In genomic region chr16:87827588-87827915, GRCh38 we compare ENCODE assay signal across 7 cellular contexts. TPM values are rescaled to one million over a fixed set of nuclear protein-coding genes. Genes with fewer than 3 reads are reported as not detected.
DNase-seq lines count a peak whose midpoint lies in the region; ATAC-seq, FAIRE-seq and TF ChIP-seq lines count a peak whose summit lies in the region.
"Not testable (repeated sequence)": the region's sequence is repeated elsewhere in the genome, so short reads cannot be mapped to it uniquely, and the experiment has no call there.

No MANE protein-coding gene starts in this region.

- peaks cover 25 to 73% (median 48%) of the 10 kb centered on the region in 11 experiments; a peak in 21 of 22 replicates for H4K20me1 ChIP-seq in BLaER1 treated with 17β-estradiol and CSF1 and Interleukin-3, amounts not matched to agents 10 nM and 100 nM
- H4K20me1 ChIP-seq in HCT116 (ENCODE audit: insufficient read depth): not testable (repeated sequence)
- H4K20me1 ChIP-seq in neural progenitor cell (ENCODE audit: low read depth): peaks cover 12% of the 10 kb centered on the region

- H3K9me3 ChIP-seq in BLaER1 treated with 17β-estradiol and CSF1 and Interleukin-3, amounts not matched to agents 10 nM and 100 nM (replicated peaks in 1 of 11); HCT116 (ENCODE audit: control insufficient read depth in 1 of 2, insufficient read depth in 1 of 2, low read depth in 1 of 2, low read length in 2 of 2); neural progenitor cell (ENCODE audit: low read depth): not testable (repeated sequence)

- H3K36me3 Mint-ChIP-seq in activated CD8-positive, alpha-beta T cell treated with anti-CD3 and anti-CD28 coated beads for 36 hours (ENCODE audit: low read depth): peaks cover 22% of the 10 kb centered on the region
- not testable (repeated sequence) for H3K36me3 Mint-ChIP-seq in activated naive CD4-positive, alpha-beta T cell treated with anti-CD3 and anti-CD28 coated beads, Interleukin-2, amount 50 U/mL, for 24 hours; neural progenitor cell

- H3K27ac ChIP-seq in BLaER1 treated with 17β-estradiol and CSF1 and Interleukin-3, amounts not matched to agents 10 nM and 100 nM; HCT116 (ENCODE audit: low read depth, low read length); neural progenitor cell: not testable (repeated sequence)
- H3K27ac ChIP-seq in RWPE1: peak overlapping the region; percentile 98

- not testable (repeated sequence) for H3K4me1 Mint-ChIP-seq in activated CD8-positive, alpha-beta T cell treated with anti-CD3 and anti-CD28 coated beads for 36 hours (ENCODE audit: low read depth); activated naive CD4-positive, alpha-beta T cell treated with anti-CD3 and anti-CD28 coated beads, Interleukin-2, amount 50 U/mL, for 24 hours
- peaks cover 38% of the 10 kb centered on the region for H3K4me1 Mint-ChIP-seq in neural progenitor cell

- not testable (repeated sequence) for BruUV-seq in HCT116 (replicated peaks; lab: Mats Ljungman, UMichigan)

- not testable (repeated sequence) for H3K4me3 Mint-ChIP-seq in activated CD8-positive, alpha-beta T cell treated with anti-CD3 and anti-CD28 coated beads for 36 hours; activated naive CD4-positive, alpha-beta T cell treated with anti-CD3 and anti-CD28 coated beads, Interleukin-2, amount 50 U/mL, for 24 hours; neural progenitor cell

- TF ChIP-seq RAD21 in HCT116 (IDR thresholded peaks at IDR 0.05; ENCODE audit: low read depth): not testable (repeated sequence)

- peak overlapping the region in 7 of 11 experiments; percentile 79 to 96 (median 90); a peak in 9 of 22 replicates for H3K4me2 ChIP-seq in BLaER1 treated with 17β-estradiol and CSF1 and Interleukin-3, amounts not matched to agents 10 nM and 100 nM
- H3K4me2 ChIP-seq in HCT116 (ENCODE audit: low read length); neural progenitor cell: not testable (repeated sequence)

- TF ChIP-seq POLR2A in HCT116 (IDR thresholded peaks at IDR 0.05; ENCODE audit: borderline replicate concordance, extremely low read depth, insufficient read depth, insufficient read length): not testable (repeated sequence)

- POLR2A ChIA-PET in HCT116 (lab: Charles Lee): interaction anchor here (2.4 kb wide), 1 partner anchor 21 kb away, joined by 14 read pairs; no protein-coding TSS in a partner anchor
- POLR2A ChIA-PET in RWPE1 (lab: Yijun Ruan, JAX; ENCODE audit: low non-redundant PET): not testable (repeated sequence)
- POLR2A ChIA-PET in activated CD8-positive, alpha-beta T cell treated with anti-CD3 and anti-CD28 coated beads for 36 hours (lab: Charles Lee): interaction anchor here (1.1 to 3.4 kb wide), 4 partner anchors 21 to 48 kb away, joined by 5 to 19 read pairs (median 11); no protein-coding TSS in a partner anchor

- peaks cover 0 to 63% (median 0%) of the 10 kb centered on the region in 11 experiments; a peak in 8 of 22 replicates for H3K27me3 ChIP-seq in BLaER1 treated with 17β-estradiol and CSF1 and Interleukin-3, amounts not matched to agents 10 nM and 100 nM
- not testable (repeated sequence) for H3K27me3 ChIP-seq in HCT116 (ENCODE audit: insufficient read depth, low read length); bronchial epithelial cell (ENCODE audit: control insufficient read depth, insufficient read depth, low read length); neural progenitor cell

- H3K9me3 Mint-ChIP-seq in activated CD8-positive, alpha-beta T cell treated with anti-CD3 and anti-CD28 coated beads for 36 hours; activated naive CD4-positive, alpha-beta T cell treated with anti-CD3 and anti-CD28 coated beads, Interleukin-2, amount 50 U/mL, for 24 hours; neural progenitor cell: not testable (repeated sequence)

- H3K9me2 ChIP-seq in HCT116 (ENCODE audit: insufficient read depth): not testable (repeated sequence)

- RAD21 ChIA-PET in HCT116 (lab: Charles Lee; ENCODE audit: low non-redundant PET in 1 of 2, low total read pairs in 2 of 2, uncharacterized antibody in 2 of 2, unreplicated experiment in 2 of 2): interaction anchor here in 1 of 2 experiments (1.3 kb wide), 1 partner anchor 49 kb away, joined by 4 read pairs; no protein-coding TSS in a partner anchor

- peaks cover 14% of the 10 kb centered on the region for H3F3A ChIP-seq in neural progenitor cell (ENCODE audit: low read depth)

- peak; percentile 75 for FAIRE-seq in bronchial epithelial cell (lab: Jason Lieb, UNC)

- H3K4me3 ChIP-seq in BLaER1 treated with 17β-estradiol and CSF1 and Interleukin-3, amounts not matched to agents 10 nM and 100 nM; HCT116 (replicated peaks in 1 of 2; ENCODE audit: low read depth in 1 of 2, low read length in 2 of 2); bronchial epithelial cell (ENCODE audit: low read depth, low read length); neural progenitor cell: not testable (repeated sequence)

- peaks cover 25 to 38% (median 31%) of the 10 kb centered on the region in 11 experiments for H3K36me3 ChIP-seq in BLaER1 treated with 17β-estradiol and CSF1 and Interleukin-3, amounts not matched to agents 10 nM and 100 nM
- H3K36me3 ChIP-seq in HCT116 (ENCODE audit: control insufficient read depth in 1 of 2, insufficient read depth in 2 of 2, low read length in 2 of 2) (peaks cover 10 to 24% of the 10 kb centered on the region in 2 experiments; a peak in 3 of 4 replicates), bronchial epithelial cell (ENCODE audit: control insufficient read depth, insufficient read depth, low read length) (peaks cover 10% of the 10 kb centered on the region)
- H3K36me3 ChIP-seq in neural progenitor cell: not testable (repeated sequence)

- H3K9ac ChIP-seq in BLaER1 treated with 17β-estradiol and CSF1 and Interleukin-3, amounts not matched to agents 10 nM and 100 nM; HCT116 (ENCODE audit: low read length); neural progenitor cell: not testable (repeated sequence)

- TF ChIP-seq CTCF in HCT116 (IDR thresholded peaks at IDR 0.05 in 2 of 3, conservative IDR thresholded peaks at IDR 0.05 in 1 of 3; ENCODE audit: borderline replicate concordance in 1 of 3, insufficient read depth in 1 of 3, low read depth in 2 of 3, low read length in 2 of 3); RWPE1 (conservative IDR thresholded peaks at IDR 0.05; ENCODE audit: low read depth); activated CD8-positive, alpha-beta T cell treated with anti-CD3 and anti-CD28 coated beads for 36 hours (IDR thresholded peaks at IDR 0.05); bronchial epithelial cell (IDR thresholded peaks at IDR 0.05; ENCODE audit: insufficient read depth, low read length, severe bottlenecking); neural progenitor cell (IDR thresholded peaks at IDR 0.05): not testable (repeated sequence)

- not testable (repeated sequence) for H2AFZ ChIP-seq in HCT116 (ENCODE audit: low read depth, low read length, poor library complexity, severe bottlenecking); neural progenitor cell (replicated peaks)

- H3K4me1 ChIP-seq in BLaER1 treated with 17β-estradiol and CSF1 and Interleukin-3, amounts not matched to agents 10 nM and 100 nM: peaks cover 34 to 90% (median 81%) of the 10 kb centered on the region in 10 experiments
- H3K4me1 ChIP-seq in HCT116 (ENCODE audit: control insufficient read depth in 1 of 2, insufficient read depth in 2 of 2, low read length in 2 of 2): not testable (repeated sequence)
- peaks cover 41% of the 10 kb centered on the region for H3K4me1 ChIP-seq in neural progenitor cell

- not testable (repeated sequence) for DNase-seq in HCT116 (ENCODE audit: low read depth, low spot score); RWPE1 (ENCODE audit: low spot score); activated CD8-positive, alpha-beta T cell treated with anti-CD3 and anti-CD28 coated beads for 36 hours; bronchial epithelial cell (ENCODE audit: low read depth); neural progenitor cell (ENCODE audit: low spot score)

- not testable (repeated sequence) for H3K79me2 ChIP-seq in HCT116 (ENCODE audit: insufficient read depth, low read length); neural progenitor cell (ENCODE audit: low read depth)

- not testable (repeated sequence) for H3K27me3 Mint-ChIP-seq in activated CD8-positive, alpha-beta T cell treated with anti-CD3 and anti-CD28 coated beads for 36 hours; activated naive CD4-positive, alpha-beta T cell treated with anti-CD3 and anti-CD28 coated beads, Interleukin-2, amount 50 U/mL, for 24 hours; neural progenitor cell (ENCODE audit: insufficient read depth, low read depth)

- not testable (repeated sequence) for ATAC-seq in HCT116; activated CD8-positive, alpha-beta T cell treated with anti-CD3 and anti-CD28 coated beads for 36 hours

- peak overlapping the region; percentile 67 for H3K27ac Mint-ChIP-seq in activated CD8-positive, alpha-beta T cell treated with anti-CD3 and anti-CD28 coated beads for 36 hours
- H3K27ac Mint-ChIP-seq in activated naive CD4-positive, alpha-beta T cell treated with anti-CD3 and anti-CD28 coated beads, Interleukin-2, amount 50 U/mL, for 24 hours: peak overlapping the region; percentile 81
- peak overlapping the region; percentile 81 for H3K27ac Mint-ChIP-seq in neural progenitor cell

- CTCF ChIA-PET in HCT116 (lab: Charles Lee): interaction anchor here (0.6 to 1.0 kb wide), 3 partner anchors 22 to 254 kb away, joined by 3 read pairs; no protein-coding TSS in a partner anchor
- CTCF ChIA-PET in RWPE1 (lab: Yijun Ruan, JAX): not testable (repeated sequence)
- CTCF ChIA-PET in activated CD8-positive, alpha-beta T cell treated with anti-CD3 and anti-CD28 coated beads for 36 hours (lab: Charles Lee): interaction anchor here (1.0 to 1.6 kb wide), 3 partner anchors 22 to 49 kb away, joined by 3 to 6 read pairs (median 4); no protein-coding TSS in a partner anchor

- intact Hi-C loops in HCT116 (cut with micrococcal nuclease); activated CD8-positive, alpha-beta T cell treated with anti-CD3 and anti-CD28 coated beads for 36 hours (cut with micrococcal nuclease): not testable (repeated sequence)

RNA-seq across cellular contexts. Expression of gene SLC7A5, which starts 41.8 kb away (rescaled TPM):
- 482 TPM for total RNA-seq in HCT116 (2021; ENCODE audit: unreplicated experiment)
- polyA plus RNA-seq in HCT116 (2012): 533 and 540 TPM in 2 replicates
- total RNA-seq in activated CD8-positive, alpha-beta T cell treated with anti-CD3 and anti-CD28 coated beads for 36 hours: 100 to 1,000 TPM; 230 to 236 TPM
- 169 and 243 TPM in 2 replicates for total RNA-seq in bronchial epithelial cell
- 2.8 and 8.8 TPM in 2 replicates for total RNA-seq in neural progenitor cell (ENCODE audit: low replicate concordance)

Comparison
In these comparisons a context has a peak if more than half of its experiments do, and no peak if none do; other contexts are left out.
1. RNA of gene SLC7A5, which starts 41.8 kb away (total RNA-seq): 482 TPM in HCT116 (single experiment), 230 to 236 TPM in activated CD8-positive, alpha-beta T cell treated with anti-CD3 and anti-CD28 coated beads for 36 hours and 169 to 243 TPM in bronchial epithelial cell; 2.8 to 8.8 TPM in neural progenitor cell; every median in the first group is over 10 times any median in the second.
2. Peak in every context shown above with its lines, with median percentiles within 50 percentile points of each other: H3K27ac Mint-ChIP-seq.